Comparison of ENCODE assay signal across 10 cellular contexts in genomic region chr14:104802120-104802912, GRCh38. TPM values are rescaled to one million over a fixed set of nuclear protein-coding genes. Genes with fewer than 3 reads are reported as not detected.
DNase-seq lines count a peak whose midpoint lies in the region; ATAC-seq and TF ChIP-seq lines count a peak whose summit lies in the region.
"Had no signal": no experiment of that assay in that cellular context is flagged by ENCODE, and none has a peak within 500 bp of the region (broad histone marks: within the 10 kb centered on the region; RNA-seq: fewer than 3 reads in every experiment).

No MANE protein-coding gene starts in this region.

- H3F3A ChIP-seq in SK-N-SH (replicated peaks; ENCODE audit: insufficient read depth) = peaks cover 22% of the 10 kb centered on the region

- peaks cover 18% of the 10 kb centered on the region for H3K4me1 Mint-ChIP-seq in central memory CD8-positive, alpha-beta T cell

- no peak overlapping the region for H3K4me2 ChIP-seq in SK-N-SH

- no peak for TF ChIP-seq POLR2A in prostate gland (IDR thresholded peaks at IDR 0.05)

- no peak overlapping the region for H2AFZ ChIP-seq in SK-N-SH (ENCODE audit: low read depth)

- no peak for TF ChIP-seq EP300 in SK-N-SH (IDR thresholded peaks at IDR 0.05; ENCODE audit: borderline replicate concordance in 1 of 2, low read depth in 1 of 2, low read length in 1 of 2)

- H3K36me3 ChIP-seq in SK-N-SH (replicated peaks in 1 of 2; ENCODE audit: control insufficient read depth in 1 of 2, insufficient read depth in 2 of 2, low read length in 1 of 2) (no peaks in the 10 kb centered on the region), prostate gland (no peaks in the 10 kb centered on the region)

- no peaks in the 10 kb centered on the region for H3K27me3 ChIP-seq in SK-N-SH (ENCODE audit: insufficient read depth)
- no peaks in the 10 kb centered on the region for H3K27me3 ChIP-seq in prostate gland (replicated peaks; ENCODE audit: insufficient read depth)
- H3K27me3 ChIP-seq: testis had no signal

- intact Hi-C loops in prostate gland (cut with DNase I) = no loop called here

- CTCF ChIA-PET in SK-N-SH (lab: Yijun Ruan, JAX) = interaction anchor here (1.2 to 5.2 kb wide), 3 partner anchors 24 to 79 kb away, joined by 3 to 26 read pairs (median 15); no protein-coding TSS in a partner anchor

- H3K9me3 ChIP-seq in SK-N-SH (no peaks in the 10 kb centered on the region), prostate gland (no peaks in the 10 kb centered on the region)
- H3K9me3 ChIP-seq: testis had no signal

- TF ChIP-seq CTCF in SK-N-SH (IDR thresholded peaks at IDR 0.05) = no peak
- no peak for TF ChIP-seq CTCF in prostate gland (IDR thresholded peaks at IDR 0.05)

- no peaks in the 10 kb centered on the region for H3K79me2 ChIP-seq in SK-N-SH (ENCODE audit: insufficient read depth)

- H3K4me1 ChIP-seq in SK-N-SH (ENCODE audit: control insufficient read depth in 1 of 2, insufficient read depth in 2 of 2, low read depth in 1 of 2, low read length in 1 of 2) (peaks cover 23 to 40% of the 10 kb centered on the region in 2 experiments; a peak in 3 of 4 replicates), prostate gland (replicated peaks) (peaks cover 22% of the 10 kb centered on the region)

- H4K20me1 ChIP-seq in SK-N-SH (ENCODE audit: insufficient read depth) = no peaks in the 10 kb centered on the region

- H3K9ac ChIP-seq in SK-N-SH = no peak overlapping the region

- POLR2A ChIA-PET in SK-N-SH (lab: Yijun Ruan, JAX) = no interaction called here

- 91% methylated on average over 20 of the region's 34 CpGs for WGBS in SK-N-SH (ENCODE audit: low lambda C conversion rate)
- WGBS in prostate gland = 85% methylated on average over 33 of the region's 34 CpGs

- no peaks in the 10 kb centered on the region for H3K27me3 Mint-ChIP-seq in central memory CD8-positive, alpha-beta T cell

- DNase-seq in SK-N-SH (peak; percentile 21), NCI-H69 (lab: John Stamatoyannopoulos, UW) (peak; percentile 48), prostate gland (ENCODE audit: low spot score) (no peak), hypothalamus (lab: John Stamatoyannopoulos, UW) (no peak)
- no peak for DNase-seq in central memory CD8-positive, alpha-beta T cell (ENCODE audit: low spot score in 2 of 2)
- DNase-seq: left ventricle myocardium superior, testis had no signal

- no peak for ATAC-seq in SK-N-SH treated with all-trans-retinoic acid at 6 μM for 48 hours
- ATAC-seq in central memory CD8-positive, alpha-beta T cell (replicated peaks; ENCODE audit: extremely low read depth, poor library complexity, severe bottlenecking) = no peak
- ATAC-seq in HG02973 (IDR thresholded peaks at IDR 0.05; ENCODE audit: unreplicated experiment) = no peak
- no peak for ATAC-seq in GM18502 (IDR thresholded peaks at IDR 0.05; ENCODE audit: poor library complexity, unreplicated experiment)
- ATAC-seq: left ventricle myocardium superior had no signal

- H3K36me3 Mint-ChIP-seq in central memory CD8-positive, alpha-beta T cell (ENCODE audit: insufficient read depth) = peaks cover 11% of the 10 kb centered on the region

- H3K27ac ChIP-seq in SK-N-SH (ENCODE audit: low read depth in 2 of 2, low read length in 1 of 2) (no peak overlapping the region), prostate gland (peak overlapping the region; percentile 53 to 99)
- H3K27ac ChIP-seq: testis had no signal

- no peak overlapping the region for H3K27ac Mint-ChIP-seq in central memory CD8-positive, alpha-beta T cell (ENCODE audit: low read depth)

- H3K9me2 ChIP-seq in SK-N-SH = no peaks in the 10 kb centered on the region

- no peak overlapping the region for H3K4me3 ChIP-seq in SK-N-SH (ENCODE audit: low read depth in 2 of 2, low read length in 1 of 2)
- peak overlapping the region; percentile 57 to 58 for H3K4me3 ChIP-seq in prostate gland

- no peak for TF ChIP-seq RAD21 in SK-N-SH (IDR thresholded peaks at IDR 0.05; ENCODE audit: low read length)

- H3K9me3 Mint-ChIP-seq in central memory CD8-positive, alpha-beta T cell = no peaks in the 10 kb centered on the region

- H3K4me3 Mint-ChIP-seq in central memory CD8-positive, alpha-beta T cell = peak overlapping the region; percentile 52

TF ChIP-seq in SK-N-SH, 30 proteins besides CTCF, POLR2A, EP300 and RAD21 (continues in another document):
- no peak for TF ChIP-seq NFIC (IDR thresholded peaks at IDR 0.05; ENCODE audit: borderline replicate concordance)
- TF ChIP-seq POLR2AphosphoS5 (IDR thresholded peaks at IDR 0.05; ENCODE audit: low read depth, low read length) = no peak
- TF ChIP-seq REST (IDR thresholded peaks at IDR 0.05; ENCODE audit: low read depth, low read length) = no peak
- no peak for TF ChIP-seq RCOR1 (IDR thresholded peaks at IDR 0.05; ENCODE audit: low read length)
- no peak for TF ChIP-seq RFX5 (IDR thresholded peaks at IDR 0.05; ENCODE audit: low read length)
- TF ChIP-seq EZH2phosphoT487 (IDR thresholded peaks at IDR 0.05; ENCODE audit: borderline replicate concordance, low read depth) = no peak
- no peak for TF ChIP-seq SIN3A (IDR thresholded peaks at IDR 0.05; ENCODE audit: borderline replicate concordance, low read depth, low read length)
- TF ChIP-seq NRF1 (IDR thresholded peaks at IDR 0.05; ENCODE audit: low read depth, low read length) = no peak

TF ChIP-seq in SK-N-SH treated with all-trans-retinoic acid at 6 μM for 48 hours, 23 proteins besides CTCF, POLR2A, EP300 and RAD21 (continues in another document):
- no peak for TF ChIP-seq TOX (CRISPR knock-in tag; IDR thresholded peaks at IDR 0.05; ENCODE audit: borderline replicate concordance)
- TF ChIP-seq OSR1 (CRISPR knock-in tag; IDR thresholded peaks at IDR 0.05) = no peak
- TF ChIP-seq ZNF70 (CRISPR knock-in tag; IDR thresholded peaks at IDR 0.05) = no peak
- TF ChIP-seq SNAI2 (CRISPR knock-in tag; IDR thresholded peaks at IDR 0.05) = no peak
- TF ChIP-seq ZNF8 (CRISPR knock-in tag; IDR thresholded peaks at IDR 0.05) = no peak
- TF ChIP-seq TSHZ2 (CRISPR knock-in tag; IDR thresholded peaks at IDR 0.05) = no peak
- no peak for TF ChIP-seq POU6F1 (CRISPR knock-in tag; IDR thresholded peaks at IDR 0.05; ENCODE audit: borderline replicate concordance, low read depth)
- TF ChIP-seq TCF4 (CRISPR knock-in tag; IDR thresholded peaks at IDR 0.05; ENCODE audit: borderline replicate concordance) = no peak
- no peak for TF ChIP-seq ZNF565 (CRISPR knock-in tag; conservative IDR thresholded peaks at IDR 0.05; ENCODE audit: low read depth)

RNA-seq across cellular contexts. Expression of gene ZBTB42, which starts 1.4 kb away (rescaled TPM):
- polyA plus RNA-seq in SK-N-SH (2012; rRNA removed) = 2.9 and 3.1 TPM in 2 replicates
- polyA plus RNA-seq in SK-N-SH (2012; cell fraction: cytosol; rRNA removed) = 1.4 and 2.2 TPM in 2 replicates
- 1.7 TPM in 2 replicates for polyA plus RNA-seq in SK-N-SH (2012; cell fraction: nucleus; rRNA removed)
- 10 to 100 TPM; 28.4 to 40.9 TPM for total RNA-seq in prostate gland

RNA-seq across cellular contexts. Expression of gene AKT1, which starts 6.8 kb away (rescaled TPM):
- polyA plus RNA-seq in SK-N-SH (2012; rRNA removed) = 185 and 198 TPM in 2 replicates
- polyA plus RNA-seq in SK-N-SH (2012; cell fraction: cytosol; rRNA removed) = 99.2 and 137 TPM in 2 replicates
- 365 and 420 TPM in 2 replicates for polyA plus RNA-seq in SK-N-SH (2012; cell fraction: nucleus; rRNA removed)
- total RNA-seq in prostate gland = 100 to 1,000 TPM; 154 to 200 TPM

RNA-seq across cellular contexts. Expression of gene SIVA1, which starts 49.4 kb away (rescaled TPM):
- polyA plus RNA-seq in SK-N-SH (2012; rRNA removed) = 122 and 137 TPM in 2 replicates
- polyA plus RNA-seq in SK-N-SH (2012; cell fraction: cytosol; rRNA removed) = 57.2 and 97.8 TPM in 2 replicates
- polyA plus RNA-seq in SK-N-SH (2012; cell fraction: nucleus; rRNA removed) = 109 and 142 TPM in 2 replicates
- 100 to 1,000 TPM; 249 to 514 TPM for total RNA-seq in prostate gland

Comparison
In these comparisons a context has a peak if more than half of its experiments do, and no peak if none do; other contexts are left out.
1. DNase-seq: peak in SK-N-SH (single experiment) and NCI-H69 (single experiment); none in central memory CD8-positive, alpha-beta T cell (0 of 2), prostate gland (single experiment) and hypothalamus (0 of 51).
2. H3K27ac ChIP-seq: peak in prostate gland (2 of 2); none in SK-N-SH (0 of 2).
3. H3K4me3 ChIP-seq: peak in prostate gland (2 of 2); none in SK-N-SH (0 of 2).